In genomic region chr2:27038012-27038411, GRCh38 we compare ENCODE assay signal across 33 cellular contexts.
"Had no signal": no experiment of that assay in that cellular context is flagged by ENCODE, and none has a peak within 500 bp of the region (broad histone marks: within the 10 kb centered on the region; RNA-seq: fewer than 3 reads in every experiment).

No MANE protein-coding gene starts in this region.

- H3K27ac ChIP-seq: adrenal gland, ascending aorta, breast epithelium, cardiac muscle cell, coronary artery, dorsolateral prefrontal cortex, esophagus muscularis mucosa, foreskin keratinocyte, gastrocnemius medialis, heart left ventricle had no signal

- H3K27me3 Mint-ChIP-seq: activated CD4-positive, alpha-beta memory T cell treated with anti-CD3 and anti-CD28 coated beads for 36 hours; activated CD4-positive, alpha-beta T cell treated with anti-CD3 and anti-CD28 coated beads for 36 hours; activated CD4-positive, alpha-beta T cell treated with anti-CD3 and anti-CD28 coated beads, Interleukin-2, amount 10 ng/mL, durations not matched to agents 24 days and 14 days; activated CD8-positive, alpha-beta memory T cell treated with anti-CD3 and anti-CD28 coated beads, Interleukin-2, amount 10 ng/mL, durations not matched to agents 7 days and 5 days; activated naive CD4-positive, alpha-beta T cell treated with anti-CD3 and anti-CD28 coated beads, Interleukin-2, amount 50 U/mL, for 24 hours; activated naive CD8-positive, alpha-beta T cell treated with anti-CD3 and anti-CD28 coated beads for 36 hours; activated naive CD8-positive, alpha-beta T cell treated with anti-CD3 and anti-CD28 coated beads, Interleukin-2, amount 50 U/mL, for 24 hours; brain; dendritic cell treated with granulocyte-macrophage colony-stimulating factor and Interleukin-4, amounts not matched to agents 40 ng/mL and 50 ng/mL, for 4 days had no signal

- H3K4me3 Mint-ChIP-seq: activated CD4-positive, alpha-beta memory T cell treated with anti-CD3 and anti-CD28 coated beads for 36 hours; activated CD4-positive, alpha-beta T cell treated with anti-CD3 and anti-CD28 coated beads for 36 hours; activated CD4-positive, alpha-beta T cell treated with anti-CD3 and anti-CD28 coated beads, Interleukin-2, amount 10 ng/mL, durations not matched to agents 24 days and 14 days; activated CD8-positive, alpha-beta memory T cell treated with anti-CD3 and anti-CD28 coated beads, Interleukin-2, amount 10 ng/mL, durations not matched to agents 7 days and 5 days; activated CD8-positive, alpha-beta T cell treated with anti-CD3 and anti-CD28 coated beads, Interleukin-2, amount 10 ng/mL, durations not matched to agents 7 days and 5 days; activated naive CD4-positive, alpha-beta T cell treated with anti-CD3 and anti-CD28 coated beads for 36 hours; activated naive CD4-positive, alpha-beta T cell treated with anti-CD3 and anti-CD28 coated beads, Interleukin-2, amount 50 U/mL, for 24 hours; activated naive CD8-positive, alpha-beta T cell treated with anti-CD3 and anti-CD28 coated beads for 36 hours; activated naive CD8-positive, alpha-beta T cell treated with anti-CD3 and anti-CD28 coated beads, Interleukin-2, amount 50 U/mL, for 24 hours; brain; dendritic cell treated with granulocyte-macrophage colony-stimulating factor and Interleukin-4, amounts not matched to agents 40 ng/mL and 50 ng/mL, for 4 days; endodermal cell had no signal

- H3K27ac Mint-ChIP-seq: activated CD4-positive, alpha-beta memory T cell treated with anti-CD3 and anti-CD28 coated beads for 36 hours; activated CD4-positive, alpha-beta T cell treated with anti-CD3 and anti-CD28 coated beads for 36 hours; activated CD4-positive, alpha-beta T cell treated with anti-CD3 and anti-CD28 coated beads, Interleukin-2, amount 10 ng/mL, durations not matched to agents 24 days and 14 days; activated CD8-positive, alpha-beta memory T cell treated with anti-CD3 and anti-CD28 coated beads, Interleukin-2, amount 10 ng/mL, durations not matched to agents 7 days and 5 days; activated CD8-positive, alpha-beta T cell treated with anti-CD3 and anti-CD28 coated beads, Interleukin-2, amount 10 ng/mL, durations not matched to agents 7 days and 5 days; activated naive CD4-positive, alpha-beta T cell treated with anti-CD3 and anti-CD28 coated beads for 36 hours; activated naive CD4-positive, alpha-beta T cell treated with anti-CD3 and anti-CD28 coated beads, Interleukin-2, amount 50 U/mL, for 24 hours; activated naive CD8-positive, alpha-beta T cell treated with anti-CD3 and anti-CD28 coated beads for 36 hours; activated naive CD8-positive, alpha-beta T cell treated with anti-CD3 and anti-CD28 coated beads, Interleukin-2, amount 50 U/mL, for 24 hours; activated T-helper 2 cell treated with anti-CD3 and anti-CD28 coated beads, Interferon-gamma antibody, Interleukin-2, Interleukin-4, amounts not matched to agents 10 μg/mL and 5 μg/mL and 100 μg/mL, durations not matched to agents 14 hours and 24 hours and 36 hours; brain; dendritic cell treated with granulocyte-macrophage colony-stimulating factor and Interleukin-4, amounts not matched to agents 40 ng/mL and 50 ng/mL, for 4 days; endodermal cell had no signal

- H3K9me3 ChIP-seq: adrenal gland, ascending aorta, breast epithelium, esophagus muscularis mucosa, gastrocnemius medialis, heart left ventricle had no signal

- ATAC-seq: activated CD4-positive, alpha-beta T cell treated with anti-CD3 and anti-CD28 coated beads for 36 hours; activated CD8-positive, alpha-beta memory T cell treated with anti-CD3 and anti-CD28 coated beads, Interleukin-2, amount 10 ng/mL, durations not matched to agents 7 days and 5 days; activated CD8-positive, alpha-beta T cell treated with anti-CD3 and anti-CD28 coated beads, Interleukin-2, amount 10 ng/mL, durations not matched to agents 7 days and 5 days; activated naive CD8-positive, alpha-beta T cell treated with anti-CD3 and anti-CD28 coated beads, Interleukin-2, amount 50 U/mL, for 24 hours; foreskin keratinocyte; gastrocnemius medialis had no signal

- H3K4me3 ChIP-seq: adrenal gland, ascending aorta, breast epithelium, cardiac muscle cell, coronary artery, dorsolateral prefrontal cortex, esophagus muscularis mucosa, gastrocnemius medialis, heart left ventricle had no signal

- H3K4me1 ChIP-seq: foreskin keratinocyte had no signal

- DNase-seq: activated CD4-positive, alpha-beta memory T cell treated with anti-CD3 and anti-CD28 coated beads for 36 hours; activated CD4-positive, alpha-beta T cell treated with anti-CD3 and anti-CD28 coated beads for 36 hours; activated CD4-positive, alpha-beta T cell treated with anti-CD3 and anti-CD28 coated beads, Interleukin-2, amount 10 ng/mL, durations not matched to agents 24 days and 14 days; activated CD4-positive, CD25-positive, alpha-beta regulatory T cell; activated CD4-positive, CD25-positive, alpha-beta regulatory T cell treated with anti-CD3 and anti-CD28 coated beads, Interleukin-2, amount 50 U/mL, for 72 hours; activated CD8-positive, alpha-beta memory T cell treated with anti-CD3 and anti-CD28 coated beads, Interleukin-2, amount 10 ng/mL, durations not matched to agents 7 days and 5 days; activated CD8-positive, alpha-beta memory T cell treated with anti-CD3 and anti-CD28 coated beads, Interleukin-2, amount 50 U/mL, for 4 hours; activated CD8-positive, alpha-beta T cell treated with anti-CD3 and anti-CD28 coated beads, Interleukin-2, amount 10 ng/mL, durations not matched to agents 7 days and 5 days; activated effector memory CD4-positive, alpha-beta T cell treated with anti-CD3 and anti-CD28 coated beads, Interleukin-2, amount 50 U/mL, for 16 hours; activated naive CD4-positive, alpha-beta T cell treated with anti-CD3 and anti-CD28 coated beads for 36 hours; activated naive CD8-positive, alpha-beta T cell treated with anti-CD3 and anti-CD28 coated beads for 36 hours; activated naive CD8-positive, alpha-beta T cell treated with anti-CD3 and anti-CD28 coated beads, Interleukin-2, amount 50 U/mL, for 24 hours; activated T-cell treated with anti-CD3 and anti-CD28 coated beads, Interleukin-2, amount 50 U/mL, for 1 hour; adrenal gland; central memory CD4-positive, alpha-beta T cell; cerebellar nuclear complex; effector memory CD4-positive, alpha-beta T cell; endodermal cell; foreskin keratinocyte; gastrocnemius medialis; glutamatergic neuron; heart left ventricle; T-helper 2 cell had no signal

- H3K9me3 Mint-ChIP-seq: activated CD4-positive, alpha-beta memory T cell treated with anti-CD3 and anti-CD28 coated beads for 36 hours; activated CD4-positive, alpha-beta T cell treated with anti-CD3 and anti-CD28 coated beads, Interleukin-2, amount 10 ng/mL, durations not matched to agents 24 days and 14 days; activated naive CD4-positive, alpha-beta T cell treated with anti-CD3 and anti-CD28 coated beads for 36 hours; activated naive CD4-positive, alpha-beta T cell treated with anti-CD3 and anti-CD28 coated beads, Interleukin-2, amount 50 U/mL, for 24 hours; activated naive CD8-positive, alpha-beta T cell treated with anti-CD3 and anti-CD28 coated beads for 36 hours; activated naive CD8-positive, alpha-beta T cell treated with anti-CD3 and anti-CD28 coated beads, Interleukin-2, amount 50 U/mL, for 24 hours; activated T-helper 2 cell treated with anti-CD3 and anti-CD28 coated beads, Interferon-gamma antibody, Interleukin-2, Interleukin-4, amounts not matched to agents 10 μg/mL and 5 μg/mL and 100 μg/mL, durations not matched to agents 14 hours and 24 hours and 36 hours; brain; dendritic cell treated with granulocyte-macrophage colony-stimulating factor and Interleukin-4, amounts not matched to agents 40 ng/mL and 50 ng/mL, for 4 days; endodermal cell had no signal

- H3K27me3 ChIP-seq: adrenal gland, ascending aorta, breast epithelium, cardiac muscle cell, dorsolateral prefrontal cortex, esophagus muscularis mucosa, foreskin keratinocyte, gastrocnemius medialis, heart left ventricle had no signal
